ENCODE assay signal across 1 cellular context in genomic region chr9:112032009-112032408, GRCh38.
A peak's percentile ranks its signal among the peaks of the same experiment; 100 is the strongest.
TF ChIP-seq lines count a peak whose summit lies in the region.

No MANE protein-coding gene starts in this region.

TF ChIP-seq in K562, 482 proteins besides CTCF, POLR2A, EP300 and RAD21 (continued from another document):
- TF ChIP-seq, protein P1, sequence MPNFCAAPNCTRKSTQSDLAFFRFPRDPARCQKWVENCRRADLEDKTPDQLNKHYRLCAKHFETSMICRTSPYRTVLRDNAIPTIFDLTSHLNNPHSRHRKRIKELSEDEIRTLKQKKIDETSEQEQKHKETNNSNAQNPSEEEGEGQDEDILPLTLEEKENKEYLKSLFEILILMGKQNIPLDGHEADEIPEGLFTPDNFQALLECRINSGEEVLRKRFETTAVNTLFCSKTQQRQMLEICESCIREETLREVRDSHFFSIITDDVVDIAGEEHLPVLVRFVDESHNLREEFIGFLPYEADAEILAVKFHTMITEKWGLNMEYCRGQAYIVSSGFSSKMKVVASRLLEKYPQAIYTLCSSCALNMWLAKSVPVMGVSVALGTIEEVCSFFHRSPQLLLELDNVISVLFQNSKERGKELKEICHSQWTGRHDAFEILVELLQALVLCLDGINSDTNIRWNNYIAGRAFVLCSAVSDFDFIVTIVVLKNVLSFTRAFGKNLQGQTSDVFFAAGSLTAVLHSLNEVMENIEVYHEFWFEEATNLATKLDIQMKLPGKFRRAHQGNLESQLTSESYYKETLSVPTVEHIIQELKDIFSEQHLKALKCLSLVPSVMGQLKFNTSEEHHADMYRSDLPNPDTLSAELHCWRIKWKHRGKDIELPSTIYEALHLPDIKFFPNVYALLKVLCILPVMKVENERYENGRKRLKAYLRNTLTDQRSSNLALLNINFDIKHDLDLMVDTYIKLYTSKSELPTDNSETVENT (CRISPR knock-in tag; IDR thresholded peaks at IDR 0.05) = no peak
- no peak for TF ChIP-seq ZNF184 (CRISPR knock-in tag; IDR thresholded peaks at IDR 0.05)
- 0 out of 2 replicates have a peak, but pooled peaks have one; percentile 39 for TF ChIP-seq MTA1 (IDR thresholded peaks at IDR 0.05; ENCODE audit: borderline replicate concordance)
- TF ChIP-seq, protein P2, sequence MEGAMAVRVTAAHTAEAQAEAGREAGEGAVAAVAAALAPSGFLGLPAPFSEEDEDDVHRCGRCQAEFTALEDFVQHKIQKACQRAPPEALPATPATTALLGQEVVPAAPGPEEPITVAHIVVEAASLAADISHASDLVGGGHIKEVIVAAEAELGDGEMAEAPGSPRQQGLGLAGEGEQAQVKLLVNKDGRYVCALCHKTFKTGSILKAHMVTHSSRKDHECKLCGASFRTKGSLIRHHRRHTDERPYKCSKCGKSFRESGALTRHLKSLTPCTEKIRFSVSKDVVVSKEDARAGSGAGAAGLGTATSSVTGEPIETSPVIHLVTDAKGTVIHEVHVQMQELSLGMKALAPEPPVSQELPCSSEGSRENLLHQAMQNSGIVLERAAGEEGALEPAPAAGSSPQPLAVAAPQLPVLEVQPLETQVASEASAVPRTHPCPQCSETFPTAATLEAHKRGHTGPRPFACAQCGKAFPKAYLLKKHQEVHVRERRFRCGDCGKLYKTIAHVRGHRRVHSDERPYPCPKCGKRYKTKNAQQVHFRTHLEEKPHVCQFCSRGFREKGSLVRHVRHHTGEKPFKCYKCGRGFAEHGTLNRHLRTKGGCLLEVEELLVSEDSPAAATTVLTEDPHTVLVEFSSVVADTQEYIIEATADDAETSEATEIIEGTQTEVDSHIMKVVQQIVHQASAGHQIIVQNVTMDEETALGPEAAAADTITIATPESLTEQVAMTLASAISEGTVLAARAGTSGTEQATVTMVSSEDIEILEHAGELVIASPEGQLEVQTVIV (CRISPR knock-in tag; IDR thresholded peaks at IDR 0.05; ENCODE audit: borderline replicate concordance) = no peak
- TF ChIP-seq RBM15 (IDR thresholded peaks at IDR 0.05; ENCODE audit: insufficient read depth, low read length) = no peak
- peak; percentile 66; the same call in 1 of the 2 replicates for TF ChIP-seq LARP7 (IDR thresholded peaks at IDR 0.05)
